In genomic region chr15:45521596-45522167, GRCh38 we compare ENCODE assay signal across 1 cellular context.
TF ChIP-seq lines count a peak whose summit lies in the region.

No MANE protein-coding gene starts in this region.

TF ChIP-seq in GM23338, 12 proteins besides CTCF, POLR2A, EP300 and RAD21 (continued from another document):
- TF ChIP-seq REST (IDR thresholded peaks at IDR 0.05; ENCODE audit: unreplicated experiment) (no peak), CREB1 (CRISPR knock-in tag; IDR thresholded peaks at IDR 0.05; ENCODE audit: low read depth) (no peak), STAT1 (IDR thresholded peaks at IDR 0.05; ENCODE audit: unreplicated experiment) (no peak)
